9 cellular contexts compared by ENCODE assay signal in genomic region chr6:16055852-16056251, GRCh38.
"Had no signal": no experiment of that assay in that cellular context is flagged by ENCODE, and none has a peak within 500 bp of the region (broad histone marks: within the 10 kb centered on the region; RNA-seq: fewer than 3 reads in every experiment).

No MANE protein-coding gene starts in this region.

- H3K4me3 ChIP-seq: heart right ventricle, upper lobe of right lung had no signal

- H3K27me3 ChIP-seq: heart right ventricle, upper lobe of right lung had no signal

- H3K36me3 ChIP-seq: heart right ventricle, upper lobe of right lung had no signal

- DNase-seq: activated CD4-positive, alpha-beta T cell treated with anti-CD3 and anti-CD28 coated beads, Interleukin-2, amount 10 ng/mL, durations not matched to agents 7 days and 5 days; activated CD8-positive, alpha-beta memory T cell treated with anti-CD3 and anti-CD28 coated beads for 24 hours; activated naive CD4-positive, alpha-beta T cell treated with anti-CD3 and anti-CD28 coated beads for 36 hours; heart right ventricle; left ventricle myocardium superior; mesendoderm; stimulated activated CD4-positive, alpha-beta T cell treated with anti-CD3 and anti-CD28 coated beads, Interleukin-15, amount 100 ng/mL, for 24 hours; stimulated activated CD4-positive, alpha-beta T cell treated with anti-CD3 and anti-CD28 coated beads, Interleukin-4, amount 100 ng/mL, for 24 hours; upper lobe of right lung had no signal

- H3K9me3 ChIP-seq: heart right ventricle, upper lobe of right lung had no signal

- H3K4me1 ChIP-seq: upper lobe of right lung had no signal
